ENCODE assay signal across 4 cellular contexts in the genomic region with DNA sequence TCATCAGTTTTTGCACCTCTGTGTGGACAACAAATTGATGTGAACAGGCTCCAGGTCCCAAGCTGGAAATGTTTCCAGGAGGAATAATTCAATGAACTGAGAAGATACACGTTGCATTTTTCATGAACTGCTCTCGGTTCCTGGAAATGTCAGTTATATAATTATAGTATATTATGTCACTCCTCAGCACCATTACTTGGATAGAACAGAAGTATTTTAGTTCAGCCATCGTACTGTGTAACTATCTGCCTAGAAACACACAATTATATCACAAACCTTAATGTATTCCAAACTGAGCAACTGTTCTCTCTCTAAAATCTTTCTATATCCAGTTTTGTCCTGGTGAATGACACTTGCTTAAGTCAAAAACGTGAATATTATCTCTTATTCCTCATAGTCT.
"Had no signal": no experiment of that assay in that cellular context is flagged by ENCODE, and none has a peak within 500 bp of the region (broad histone marks: within the 10 kb centered on the region; RNA-seq: fewer than 3 reads in every experiment).

No MANE protein-coding gene starts in this region.

- DNase-seq: H9, HCEC 1CT, HFFc6 had no signal

- H3K27ac ChIP-seq: HL-60 had no signal
